ENCODE assay signal across 18 cellular contexts in the genomic region with DNA sequence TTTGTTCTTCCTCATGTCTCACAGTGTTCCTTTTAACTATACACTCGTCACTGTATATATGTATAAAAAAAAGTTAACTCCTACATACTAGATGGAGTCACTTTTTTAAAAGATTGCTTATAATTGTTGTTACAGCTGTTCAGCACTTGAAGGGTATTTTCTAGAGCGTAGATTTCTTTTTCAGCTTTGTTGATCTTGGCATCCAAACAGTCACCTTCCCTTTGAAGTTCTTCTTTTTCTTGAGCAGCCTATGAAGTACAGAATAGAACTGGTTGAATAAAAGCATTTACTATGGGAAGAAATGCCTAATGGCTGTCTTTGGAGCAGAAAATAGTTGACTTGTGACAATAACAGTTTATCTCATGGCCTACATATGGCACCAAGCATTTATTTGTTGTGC. TPM values are rescaled to one million over a fixed set of nuclear protein-coding genes. Genes with fewer than 3 reads are reported as not detected.
A peak's percentile ranks its signal among the peaks of the same experiment; 100 is the strongest.
DNase-seq lines count a peak whose midpoint lies in the region; ATAC-seq and TF ChIP-seq lines count a peak whose summit lies in the region.
"Had no signal": no experiment of that assay in that cellular context is flagged by ENCODE, and none has a peak within 500 bp of the region (broad histone marks: within the 10 kb centered on the region; RNA-seq: fewer than 3 reads in every experiment).

No MANE protein-coding gene starts in this region.

- no peaks in the 10 kb centered on the region for H3K36me3 ChIP-seq in left lung

- no peak overlapping the region for H3K4me3 Mint-ChIP-seq in activated T-cell treated with anti-CD3 and anti-CD28 coated beads, Interleukin-2, amount 50 U/mL, for 72 hours
- H3K4me3 Mint-ChIP-seq: CD4-positive, CD25-positive, alpha-beta regulatory T cell; GM23338 had no signal

- intact Hi-C loops in left lung (cut with DNase I) = no loop called here

- no peak overlapping the region for H3K27ac ChIP-seq in left lung
- H3K27ac ChIP-seq: BLaER1 treated with 17β-estradiol and CSF1 and Interleukin-3, amounts not matched to agents 10 nM and 100 nM had no signal

- H3K27me3 ChIP-seq in left lung = no peaks in the 10 kb centered on the region
- H3K27me3 ChIP-seq: BLaER1 treated with 17β-estradiol and CSF1 and Interleukin-3, amounts not matched to agents 10 nM and 100 nM had no signal

- H3K27me3 Mint-ChIP-seq in activated T-cell treated with anti-CD3 and anti-CD28 coated beads, Interleukin-2, amount 50 U/mL, for 72 hours (ENCODE audit: low read depth) = no peaks in the 10 kb centered on the region
- H3K27me3 Mint-ChIP-seq: CD4-positive, CD25-positive, alpha-beta regulatory T cell had no signal

- H3K36me3 Mint-ChIP-seq in activated T-cell treated with anti-CD3 and anti-CD28 coated beads, Interleukin-2, amount 50 U/mL, for 72 hours (ENCODE audit: insufficient read depth in 2 of 2) = peaks cover 12 to 21% of the 10 kb centered on the region in 2 donors

- H3K4me3 ChIP-seq in choroid plexus epithelial cell (ENCODE audit: low read depth, low read length) (no peak overlapping the region), left lung (no peak overlapping the region)
- H3K4me3 ChIP-seq: BLaER1 treated with 17β-estradiol and CSF1 and Interleukin-3, amounts not matched to agents 10 nM and 100 nM; GM12878; GM23338 had no signal

- peak overlapping the region; percentile 54 for H3K27ac Mint-ChIP-seq in activated T-cell treated with anti-CD3 and anti-CD28 coated beads, Interleukin-2, amount 50 U/mL, for 72 hours
- H3K27ac Mint-ChIP-seq: CD4-positive, CD25-positive, alpha-beta regulatory T cell; GM23338 had no signal

- no peak for ATAC-seq in activated T-cell treated with anti-CD3 and anti-CD28 coated beads, Interleukin-2, amount 50 U/mL, for 72 hours (replicated peaks in 1 of 2)
- ATAC-seq in left lung = no peak
- ATAC-seq: GM12878, GM23338 had no signal

- no peak for DNase-seq in activated T-cell treated with anti-CD3 and anti-CD28 coated beads, Interleukin-2, amount 50 U/mL, for 72 hours
- DNase-seq in activated T-cell treated with anti-CD3 and anti-CD28 coated beads, Interleukin-2, amount 50 U/mL, for 1 hour = no peak
- DNase-seq in choroid plexus epithelial cell (ENCODE audit: low read depth) = peak; percentile 58
- peak; percentile 27 for DNase-seq in myocyte (ENCODE audit: low read depth)
- DNase-seq in activated naive CD4-positive, alpha-beta T cell treated with anti-CD3 and anti-CD28 coated beads, Interleukin-2, amount 50 U/mL, for 16 hours = no peak
- DNase-seq in left lung = no peak
- DNase-seq in EL = no peak
- DNase-seq: ACHN; Calu3; CD4-positive, CD25-positive, alpha-beta regulatory T cell; DMS 273 treated with DMSO at 0.1 percent for 48 hours; H7 had no signal

- peaks cover 4 to 10% of the 10 kb centered on the region in 2 donors for H3K9me3 Mint-ChIP-seq in activated T-cell treated with anti-CD3 and anti-CD28 coated beads, Interleukin-2, amount 50 U/mL, for 72 hours

- no peaks in the 10 kb centered on the region for H3K4me1 ChIP-seq in left lung
- H3K4me1 ChIP-seq: BLaER1 treated with 17β-estradiol and CSF1 and Interleukin-3, amounts not matched to agents 10 nM and 100 nM had no signal

- H3K4me1 Mint-ChIP-seq in activated T-cell treated with anti-CD3 and anti-CD28 coated beads, Interleukin-2, amount 50 U/mL, for 72 hours (ENCODE audit: low read depth) = peaks cover 10% of the 10 kb centered on the region

- no peaks in the 10 kb centered on the region for H3K9me3 ChIP-seq in left lung

- TF ChIP-seq CTCF in choroid plexus epithelial cell (conservative IDR thresholded peaks at IDR 0.05; ENCODE audit: low read depth, low read length) (no peak), left lung (IDR thresholded peaks at IDR 0.05) (no peak)

RNA-seq across cellular contexts. Expression of a gene that starts 17.8 kb away (rescaled TPM):
- total RNA-seq in activated T-cell treated with anti-CD3 and anti-CD28 coated beads, Interleukin-2, amount 50 U/mL, for 72 hours = 10 to 100 TPM; 53.1 to 56.0 TPM
- total RNA-seq in myocyte (17.9 and 29.0 TPM in 2 replicates), left lung (10 to 100 TPM; 39.5 to 44.4 TPM)
- 12.4 TPM for polyA plus RNA-seq in myocyte (2012)

RNA-seq across cellular contexts. Expression of a gene that starts 59.6 kb away (rescaled TPM):
- not detected for total RNA-seq in activated T-cell treated with anti-CD3 and anti-CD28 coated beads, Interleukin-2, amount 50 U/mL, for 72 hours
- total RNA-seq in myocyte (0.05 TPM in 1 of 2 replicates, not detected in the other), left lung (under 1 TPM in 1 of 2 donors, not detected in 1; 0.63 TPM)
- not detected for polyA plus RNA-seq in myocyte (2012)
- total RNA-seq: A172; Calu3; CD4-positive, CD25-positive, alpha-beta regulatory T cell; Daoy; G401 had no signal
- polyA plus RNA-seq: CD4-positive, CD25-positive, alpha-beta regulatory T cell had no signal

Comparison
In these comparisons a context has a peak if more than half of its experiments do, and no peak if none do; other contexts are left out.
1. DNase-seq: peak in choroid plexus epithelial cell (single experiment) and myocyte (single experiment); none in activated T-cell treated with anti-CD3 and anti-CD28 coated beads, Interleukin-2, amount 50 U/mL, for 72 hours (0 of 2), activated T-cell treated with anti-CD3 and anti-CD28 coated beads, Interleukin-2, amount 50 U/mL, for 1 hour (single experiment), activated naive CD4-positive, alpha-beta T cell treated with anti-CD3 and anti-CD28 coated beads, Interleukin-2, amount 50 U/mL, for 16 hours (single experiment), left lung (0 of 2) and EL (single experiment).